14 cellular contexts compared by ENCODE assay signal in the genomic region with DNA sequence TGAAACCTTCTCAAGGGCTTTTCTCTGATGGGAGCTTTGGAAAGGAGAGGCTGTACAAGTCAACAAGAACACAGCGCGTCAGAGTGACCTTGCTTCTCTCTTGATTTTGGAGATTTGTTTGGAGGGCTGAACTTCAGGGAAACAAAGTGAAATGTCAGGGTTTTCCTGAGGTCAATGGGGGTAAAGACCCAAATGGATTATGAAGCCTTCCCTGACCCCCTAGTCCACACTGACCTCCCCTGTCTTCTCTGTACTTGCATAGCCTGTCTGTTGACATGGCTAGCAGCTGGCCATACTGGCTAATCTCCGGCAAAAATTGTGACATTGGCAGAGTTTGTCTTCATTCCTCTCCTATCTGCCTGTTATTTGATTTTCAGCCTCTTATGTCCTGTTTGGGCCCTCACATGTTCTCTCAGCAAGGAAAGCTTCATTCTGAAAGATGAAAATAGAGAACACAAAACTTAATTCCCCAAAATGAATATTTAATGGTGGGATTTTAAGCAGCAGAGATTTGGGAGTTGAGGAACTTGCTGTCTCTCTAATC.
"Had no signal": no experiment of that assay in that cellular context is flagged by ENCODE, and none has a peak within 500 bp of the region (broad histone marks: within the 10 kb centered on the region; RNA-seq: fewer than 3 reads in every experiment).

No MANE protein-coding gene starts in this region.

- H3K4me3 ChIP-seq: adrenal gland, cardiac muscle cell, left lung, pancreas, transverse colon had no signal

- DNase-seq: activated CD4-positive, alpha-beta T cell treated with anti-CD3 and anti-CD28 coated beads for 4 hours; activated CD8-positive, alpha-beta T cell treated with anti-CD3 and anti-CD28 coated beads for 36 hours; activated effector memory CD4-positive, alpha-beta T cell treated with anti-CD3 and anti-CD28 coated beads, Interleukin-2, amount 50 U/mL, for 16 hours; activated T-cell treated with anti-CD3 and anti-CD28 coated beads, Interleukin-2, amount 50 U/mL, for 4 hours; hippocampal formation; left lung; pancreas; stimulated activated CD4-positive, alpha-beta T cell treated with anti-CD3 and anti-CD28 coated beads, Interleukin-2, amount 100 ng/mL, for 48 hours; T-helper 17 cell; transverse colon had no signal

- ATAC-seq: activated CD8-positive, alpha-beta T cell treated with anti-CD3 and anti-CD28 coated beads for 36 hours; activated T-cell treated with anti-CD3 and anti-CD28 coated beads, Interleukin-2, amount 50 U/mL, for 4 hours; esophagus mucosa; left lung; stimulated activated memory B cell treated with anti-CD40 and anti-IgM and Interleukin-4, amounts not matched to agents 10 μg/mL and 1 μg/mL and 100 μg/mL, for 72 hours; T-helper 17 cell had no signal

- H3K27ac ChIP-seq: cardiac muscle cell, left lung, pancreas, transverse colon had no signal

- H3K9me3 ChIP-seq: adrenal gland, left lung, pancreas, transverse colon had no signal

- H3K27me3 ChIP-seq: adrenal gland, cardiac muscle cell, left lung, pancreas, transverse colon had no signal

- H3K36me3 ChIP-seq: adrenal gland, cardiac muscle cell, left lung, pancreas, transverse colon had no signal
